27 cellular contexts compared by ENCODE assay signal in the genomic region with DNA sequence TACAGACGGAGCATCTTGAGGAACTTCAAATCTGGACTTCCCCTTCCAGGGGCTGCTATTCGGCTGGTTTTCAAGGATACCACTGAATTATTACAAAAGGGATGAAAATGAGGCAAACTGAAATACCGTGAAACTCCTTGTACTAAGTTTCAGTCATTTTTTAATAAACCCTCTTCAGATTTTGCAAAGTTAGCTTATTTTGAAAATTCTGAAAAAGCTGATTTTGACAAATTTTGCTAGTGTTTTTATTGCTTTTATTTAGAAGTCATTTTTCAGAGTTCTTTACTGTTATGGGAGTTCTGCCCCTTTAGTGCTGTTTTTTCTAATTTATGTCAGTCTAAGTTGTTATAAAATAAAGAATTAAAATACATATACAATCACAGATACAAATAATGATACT.
"Had no signal": no experiment of that assay in that cellular context is flagged by ENCODE, and none has a peak within 500 bp of the region (broad histone marks: within the 10 kb centered on the region; RNA-seq: fewer than 3 reads in every experiment).

No MANE protein-coding gene starts in this region.

- H2AFZ ChIP-seq: neural progenitor cell, parathyroid adenoma had no signal

- H3K36me3 ChIP-seq: neural progenitor cell, ovary, spleen, stomach, thoracic aorta, thyroid gland, tibial nerve, upper lobe of left lung, vagina had no signal

- H3K27ac ChIP-seq: neural progenitor cell, ovary, parathyroid adenoma, psoas muscle, skin epidermis, spleen, stomach, thoracic aorta, thyroid gland, tibial nerve, upper lobe of left lung, vagina had no signal

- H3K9me3 ChIP-seq: ovary, thyroid gland, vagina had no signal

- FAIRE-seq: urothelium cell line had no signal

- H3K4me2 ChIP-seq: neural progenitor cell, smooth muscle cell had no signal

- H3K79me2 ChIP-seq: parathyroid adenoma had no signal

- H3K9ac ChIP-seq: neural progenitor cell, parathyroid adenoma had no signal

- DNase-seq: naive thymus-derived CD4-positive, alpha-beta T cell; natural killer cell; occipital lobe; ovary; posterior cingulate gyrus; psoas muscle; right cardiac atrium; spleen; stimulated activated CD4-positive, alpha-beta T cell treated with anti-CD3 and anti-CD28 coated beads, Interleukin-12 subunit alpha, Interleukin-12 subunit beta, amount 100 ng/mL, for 4 hours; stimulated activated CD4-positive, alpha-beta T cell treated with anti-CD3 and anti-CD28 coated beads, Interleukin-1b, Interleukin-23, amount 100 ng/mL, for 48 hours; stimulated activated CD4-positive, alpha-beta T cell treated with anti-CD3 and anti-CD28 coated beads, Interleukin-4, amount 100 ng/mL, for 1 hour; stimulated activated naive B cell treated with anti-CD40 and anti-IgM and Interleukin-4, amounts not matched to agents 10 μg/mL and 1 μg/mL and 100 μg/mL, for 72 hours; stimulated activated naive CD4-positive, alpha-beta T cell treated with Interleukin-2 at 50 U/mL for 16 hours; stomach; thyroid gland; trophoblast cell; upper lobe of left lung had no signal

- H3K4me1 ChIP-seq: neural progenitor cell, parathyroid adenoma, psoas muscle, spleen, stomach, thyroid gland, tibial nerve, upper lobe of left lung, vagina had no signal

- H3K4me3 ChIP-seq: neural progenitor cell, ovary, psoas muscle, skin epidermis, smooth muscle cell, spleen, stomach, thoracic aorta, thyroid gland, tibial nerve, upper lobe of left lung, vagina had no signal

- H3K27me3 ChIP-seq: neural progenitor cell, ovary, spleen, stomach, thyroid gland, tibial nerve, upper lobe of left lung, vagina had no signal

- ATAC-seq: naive thymus-derived CD4-positive, alpha-beta T cell; natural killer cell; psoas muscle; right cardiac atrium; sciatic nerve; stimulated activated effector memory CD8-positive, alpha-beta T cell treated with anti-CD3 and anti-CD28 coated beads, Interleukin-12 subunit alpha, Interleukin-12 subunit beta, amount 100 ng/mL, for 72 hours; stimulated activated naive B cell treated with anti-CD40 and anti-IgM and Interleukin-4, amounts not matched to agents 10 μg/mL and 1 μg/mL and 100 μg/mL, for 72 hours had no signal
